ENCODE assay signal across 16 cellular contexts in the genomic region with DNA sequence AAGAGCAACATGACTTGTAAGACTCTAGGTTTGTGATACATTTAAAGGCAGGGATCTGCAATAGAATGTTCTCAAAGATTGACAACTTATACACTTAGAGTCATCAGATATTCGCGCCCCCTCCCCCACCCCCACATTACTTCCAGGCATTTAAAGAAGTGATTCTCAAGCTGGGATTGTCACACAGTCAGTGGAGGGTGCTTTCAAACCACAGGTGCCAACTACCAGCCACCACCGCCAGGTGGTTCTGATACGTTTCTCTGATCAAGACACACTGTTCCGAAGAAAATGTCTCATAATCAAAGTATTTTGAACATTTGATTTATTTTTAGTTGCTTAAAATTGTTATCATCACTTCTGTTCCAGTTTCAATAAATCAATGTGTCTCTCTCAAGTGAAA.
DNase-seq lines count a peak whose midpoint lies in the region; ATAC-seq and TF ChIP-seq lines count a peak whose summit lies in the region.
"Had no signal": no experiment of that assay in that cellular context is flagged by ENCODE, and none has a peak within 500 bp of the region (broad histone marks: within the 10 kb centered on the region; RNA-seq: fewer than 3 reads in every experiment).

No MANE protein-coding gene starts in this region.

- H3K4me1 Mint-ChIP-seq in activated CD4-positive, alpha-beta T cell treated with anti-CD3 and anti-CD28 coated beads for 36 hours: peaks cover 40% of the 10 kb centered on the region
- peaks cover 22% of the 10 kb centered on the region for H3K4me1 Mint-ChIP-seq in T-helper 17 cell
- peaks cover 24% of the 10 kb centered on the region for H3K4me1 Mint-ChIP-seq in CD8-positive, alpha-beta T cell (ENCODE audit: low read depth)

- H3K27ac ChIP-seq in Karpas-422 (ENCODE audit: low read length): no peak overlapping the region
- H3K27ac ChIP-seq in skeletal muscle tissue (ENCODE audit: low read depth, low read length): peak overlapping the region; percentile 9
- H3K27ac ChIP-seq in CD8-positive, alpha-beta T cell (ENCODE audit: low read depth, low read length): no peak overlapping the region
- H3K27ac ChIP-seq: 22Rv1, BLaER1, GM23248 had no signal

- no peaks in the 10 kb centered on the region for H3K9me2 ChIP-seq in Karpas-422 (replicated peaks; ENCODE audit: insufficient read depth, low read length)

- H3K36me3 ChIP-seq in Karpas-422 (ENCODE audit: insufficient read depth, low read length): peaks cover 19% of the 10 kb centered on the region
- H3K36me3 ChIP-seq in skeletal muscle tissue (ENCODE audit: control insufficient read depth in 3 of 3, insufficient read depth in 3 of 3, low read length in 3 of 3): peaks cover 13 to 31% (median 14%) of the 10 kb centered on the region in 3 donors
- peaks cover 41% of the 10 kb centered on the region for H3K36me3 ChIP-seq in CD8-positive, alpha-beta T cell (ENCODE audit: insufficient read depth, low read length)

- H3K27me3 ChIP-seq in Karpas-422 (ENCODE audit: low read length) (no peaks in the 10 kb centered on the region), skeletal muscle tissue (ENCODE audit: control insufficient read depth in 3 of 3, insufficient read depth in 3 of 3, low read length in 3 of 3) (no peaks in the 10 kb centered on the region)
- H3K27me3 ChIP-seq in CD8-positive, alpha-beta T cell (ENCODE audit: insufficient read depth, low read length): no peaks in the 10 kb centered on the region
- H3K27me3 ChIP-seq: BLaER1 had no signal

- no peaks in the 10 kb centered on the region for H3K27me3 Mint-ChIP-seq in activated CD4-positive, alpha-beta T cell treated with anti-CD3 and anti-CD28 coated beads for 36 hours
- H3K27me3 Mint-ChIP-seq in T-helper 17 cell: no peaks in the 10 kb centered on the region
- no peaks in the 10 kb centered on the region for H3K27me3 Mint-ChIP-seq in CD8-positive, alpha-beta T cell (ENCODE audit: low read depth)

- intact Hi-C loops in activated CD4-positive, alpha-beta T cell treated with anti-CD3 and anti-CD28 coated beads for 36 hours (cut with DNase I, micrococcal nuclease): no loop called here
- intact Hi-C loops in CD8-positive, alpha-beta T cell (cut with DNase I, micrococcal nuclease): loop anchor here in 1 of 2 experiments (5.0 kb wide), 1 partner anchor 37 kb away; no protein-coding TSS in a partner anchor
- intact Hi-C loops in sciatic nerve (cut with DNase I): loop anchor here (10.0 kb wide), 1 partner anchor 300 kb away; no protein-coding TSS in a partner anchor

- H3K36me3 Mint-ChIP-seq in activated CD4-positive, alpha-beta T cell treated with anti-CD3 and anti-CD28 coated beads for 36 hours (ENCODE audit: low read depth): peaks cover 31% of the 10 kb centered on the region
- H3K36me3 Mint-ChIP-seq in T-helper 17 cell (ENCODE audit: low read depth): peaks cover 10% of the 10 kb centered on the region
- H3K36me3 Mint-ChIP-seq in CD8-positive, alpha-beta T cell: peaks cover 79% of the 10 kb centered on the region

- no peak overlapping the region for H2AFZ ChIP-seq in Karpas-422 (ENCODE audit: low read length)
- H2AFZ ChIP-seq: GM23248 had no signal

- no peak overlapping the region for H3K4me3 Mint-ChIP-seq in activated CD4-positive, alpha-beta T cell treated with anti-CD3 and anti-CD28 coated beads for 36 hours
- no peak overlapping the region for H3K4me3 Mint-ChIP-seq in T-helper 17 cell
- no peak overlapping the region for H3K4me3 Mint-ChIP-seq in CD8-positive, alpha-beta T cell

- POLR2A ChIA-PET in activated CD4-positive, alpha-beta T cell treated with anti-CD3 and anti-CD28 coated beads for 36 hours (lab: Charles Lee): no interaction called here
- POLR2A ChIA-PET in CD8-positive, alpha-beta T cell (lab: Charles Lee): no interaction called here

- no peak overlapping the region for H3K27ac Mint-ChIP-seq in activated CD4-positive, alpha-beta T cell treated with anti-CD3 and anti-CD28 coated beads for 36 hours
- H3K27ac Mint-ChIP-seq in T-helper 17 cell: peak overlapping the region; percentile 87
- no peak overlapping the region for H3K27ac Mint-ChIP-seq in CD8-positive, alpha-beta T cell

- no peaks in the 10 kb centered on the region for H3K9me3 ChIP-seq in Karpas-422 (ENCODE audit: low read length)
- H3K9me3 ChIP-seq in T-helper 17 cell (ENCODE audit: control insufficient read depth, low read length, poor library complexity, severe bottlenecking): no peaks in the 10 kb centered on the region
- no peaks in the 10 kb centered on the region for H3K9me3 ChIP-seq in skeletal muscle tissue (ENCODE audit: control insufficient read depth in 3 of 3, low read length in 3 of 3)
- H3K9me3 ChIP-seq in CD8-positive, alpha-beta T cell (ENCODE audit: low read length): no peaks in the 10 kb centered on the region
- H3K9me3 ChIP-seq: BLaER1 had no signal

- H3K4me1 ChIP-seq in Karpas-422 (ENCODE audit: low read length) (peaks cover 35% of the 10 kb centered on the region), skeletal muscle tissue (ENCODE audit: control insufficient read depth in 3 of 3, insufficient read depth in 3 of 3, low read length in 3 of 3) (peaks cover 0 to 6% (median 5%) of the 10 kb centered on the region in 3 donors)
- no peaks in the 10 kb centered on the region for H3K4me1 ChIP-seq in CD8-positive, alpha-beta T cell (ENCODE audit: insufficient read depth, low read length)
- H3K4me1 ChIP-seq: BLaER1 had no signal

- TF ChIP-seq CTCF in CD8-positive, alpha-beta T cell (IDR thresholded peaks at IDR 0.05): no peak

- no peak overlapping the region for H3K4me3 ChIP-seq in Karpas-422 (ENCODE audit: low read length)
- no peak overlapping the region for H3K4me3 ChIP-seq in skeletal muscle tissue (ENCODE audit: low read length in 3 of 3)
- H3K4me3 ChIP-seq in CD8-positive, alpha-beta T cell (ENCODE audit: low read depth, low read length): no peak overlapping the region
- H3K4me3 ChIP-seq: BLaER1, GM12878, GM23248 had no signal

- no peak for ATAC-seq in activated CD4-positive, alpha-beta T cell treated with anti-CD3 and anti-CD28 coated beads for 36 hours
- ATAC-seq in T-helper 17 cell: no peak
- ATAC-seq in CD8-positive, alpha-beta T cell: no peak
- ATAC-seq in sciatic nerve: no peak
- ATAC-seq: GM12878 had no signal

- CTCF ChIA-PET in activated CD4-positive, alpha-beta T cell treated with anti-CD3 and anti-CD28 coated beads for 36 hours (lab: Charles Lee): interaction anchor here (1.6 kb wide), 1 partner anchor 41 kb away, joined by 3 read pairs; no protein-coding TSS in a partner anchor
- CTCF ChIA-PET in CD8-positive, alpha-beta T cell (lab: Charles Lee): interaction anchor here (1.5 kb wide), 1 partner anchor 10 kb away, joined by 4 read pairs; no protein-coding TSS in a partner anchor

- H3K4me2 ChIP-seq in Karpas-422 (ENCODE audit: low read depth, low read length, poor library complexity, severe bottlenecking): no peak overlapping the region
- H3K4me2 ChIP-seq: BLaER1 had no signal

- peak; percentile 11 for DNase-seq in activated CD4-positive, alpha-beta T cell treated with anti-CD3 and anti-CD28 coated beads for 36 hours
- DNase-seq in activated CD4-positive, alpha-beta T cell treated with anti-CD3 and anti-CD28 coated beads for 48 hours: no peak
- DNase-seq in Karpas-422 (peak; percentile 56), T-helper 17 cell (no peak), NCI-H446 treated with DMSO at 0.1 percent for 48 hours (lab: John Stamatoyannopoulos, UW) (no peak), sciatic nerve (ENCODE audit: low spot score) (no peak)
- DNase-seq in CD8-positive, alpha-beta T cell: no peak
- DNase-seq: AML-193, Calu3, DMS 273 treated with DMSO at 0.1 percent for 48 hours, GM23248, H7 had no signal

- H3K9ac ChIP-seq in Karpas-422 (ENCODE audit: low read length): no peak overlapping the region
- no peak overlapping the region for H3K9ac ChIP-seq in skeletal muscle tissue (ENCODE audit: low read depth in 1 of 3, low read length in 3 of 3)
- H3K9ac ChIP-seq: BLaER1, GM23248 had no signal

- peaks cover 10% of the 10 kb centered on the region; the same call in 1 of the 2 replicates for H3K79me2 ChIP-seq in Karpas-422 (ENCODE audit: low read length)

- H4K20me1 ChIP-seq in Karpas-422 (ENCODE audit: insufficient read depth, low read depth, low read length): no peaks in the 10 kb centered on the region
- H4K20me1 ChIP-seq: BLaER1 had no signal

- H3K9me3 Mint-ChIP-seq in activated CD4-positive, alpha-beta T cell treated with anti-CD3 and anti-CD28 coated beads for 36 hours (ENCODE audit: low read depth): no peaks in the 10 kb centered on the region
- no peaks in the 10 kb centered on the region for H3K9me3 Mint-ChIP-seq in CD8-positive, alpha-beta T cell

Comparison
In these comparisons a context has a peak if more than half of its experiments do, and no peak if none do; other contexts are left out.
1. DNase-seq: peak in activated CD4-positive, alpha-beta T cell treated with anti-CD3 and anti-CD28 coated beads for 36 hours (single experiment) and Karpas-422 (single experiment); none in activated CD4-positive, alpha-beta T cell treated with anti-CD3 and anti-CD28 coated beads for 48 hours (single experiment), T-helper 17 cell (0 of 3), NCI-H446 treated with DMSO at 0.1 percent for 48 hours (single experiment), CD8-positive, alpha-beta T cell (0 of 7) and sciatic nerve (single experiment).